Comparison of ENCODE assay signal across 8 cellular contexts in genomic region chr22:29837780-29838598, GRCh38. TPM values are rescaled to one million over a fixed set of nuclear protein-coding genes. Genes with fewer than 3 reads are reported as not detected.
DNase-seq lines count a peak whose midpoint lies in the region; TF ChIP-seq lines count a peak whose summit lies in the region.

Gene ASCC2 (minus strand): TSS chr22:29838274. CDS start chr22:29832325, 5,949 bp downstream.

- H2BK20ac ChIP-seq in H9 (ENCODE audit: low read depth, low read length, poor library complexity, severe bottlenecking) = no peak within 1 kb of the TSS

- no peaks in the 10 kb centered on the region for H3K27me3 ChIP-seq in H9 (ENCODE audit: insufficient read depth, low read length)
- H3K27me3 ChIP-seq in MG63 = no peaks in the 10 kb centered on the region

- H3K4me1 Mint-ChIP-seq in H9 (peaks cover 22 to 25% of the 10 kb centered on the region in 2 experiments), nephron (peaks cover 24% of the 10 kb centered on the region)
- H3K4me1 Mint-ChIP-seq in stimulated activated naive CD8-positive, alpha-beta T cell treated with anti-CD3 and anti-CD28 coated beads, Interleukin-15, Interleukin-2, amounts not matched to agents 100 ng/mL and 50 ng/mL, for 24 hours (ENCODE audit: low read depth) = peaks cover 35% of the 10 kb centered on the region

- H2BK15ac ChIP-seq in H9 (ENCODE audit: low read depth, low read length) = no peak within 1 kb of the TSS; the same call in 1 of the 2 replicates

- H3K27ac ChIP-seq in H9 (ENCODE audit: insufficient read length, low read depth, low read length) = no peak within 1 kb of the TSS

- no peak within 1 kb of the TSS for H3K56ac ChIP-seq in H9 (ENCODE audit: insufficient read length, low read depth, low read length)

- H3K4me1 ChIP-seq in H9 (ENCODE audit: insufficient read depth, low read length) = no peaks in the 10 kb centered on the region

- DNase-seq in ELR (ENCODE audit: low read depth) (peak; percentile 99), H9 (peak; percentile 99), MG63 (peak; percentile 98), SHP77 treated with DMSO at 0.1 percent for 48 hours (lab: John Stamatoyannopoulos, UW) (peak; percentile 96), activated gamma-delta T cell (lab: John Stamatoyannopoulos, UW) (peak; percentile 94), fibroblast of the aortic adventitia (ENCODE audit: low read depth) (peak; percentile 95)

- H3K27ac Mint-ChIP-seq in H9 (peak within 1 kb of the TSS; percentile 40 to 94 (median 90); a peak in 5 of 7 replicates), nephron (peak within 1 kb of the TSS; percentile 80 to 98 (median 93))
- H3K27ac Mint-ChIP-seq in stimulated activated naive CD8-positive, alpha-beta T cell treated with anti-CD3 and anti-CD28 coated beads, Interleukin-15, Interleukin-2, amounts not matched to agents 100 ng/mL and 50 ng/mL, for 24 hours = peak within 1 kb of the TSS; percentile 95

- H3K36me3 ChIP-seq in MG63 = peaks cover 11% of the 10 kb centered on the region; the same call in 1 of the 2 replicates

- TF ChIP-seq CTCF in H9 (conservative IDR thresholded peaks at IDR 0.05) = no peak
- no peak for TF ChIP-seq CTCF in fibroblast of the aortic adventitia (IDR thresholded peaks at IDR 0.05; ENCODE audit: insufficient read depth, low read length)
- TF ChIP-seq CTCF in nephron (IDR thresholded peaks at IDR 0.05; ENCODE audit: unreplicated experiment in 3 of 3) = no peak

- peak within 1 kb of the TSS; percentile 18 for H2AFZ ChIP-seq in H9 (ENCODE audit: low read length)

- H2BK120ac ChIP-seq in H9 (ENCODE audit: low read depth, low read length, poor library complexity, severe bottlenecking) = no peak within 1 kb of the TSS

- peak within 1 kb of the TSS; percentile 98 for H3K4me2 ChIP-seq in H9 (ENCODE audit: insufficient read depth, insufficient read length, low read length)

- no peak within 1 kb of the TSS for H3K18ac ChIP-seq in H9 (ENCODE audit: insufficient read length, low read depth, low read length)

- H3K79me2 ChIP-seq in H9 (ENCODE audit: insufficient read depth, low read length) = no peaks in the 10 kb centered on the region

- no peak within 1 kb of the TSS for H3K4ac ChIP-seq in H9 (ENCODE audit: low read depth, low read length)

- no peaks in the 10 kb centered on the region; a peak in 1 of 5 replicates for H3K9me3 Mint-ChIP-seq in H9
- H3K9me3 Mint-ChIP-seq in nephron = no peaks in the 10 kb centered on the region
- no peaks in the 10 kb centered on the region for H3K9me3 Mint-ChIP-seq in stimulated activated naive CD8-positive, alpha-beta T cell treated with anti-CD3 and anti-CD28 coated beads, Interleukin-15, Interleukin-2, amounts not matched to agents 100 ng/mL and 50 ng/mL, for 24 hours

- no peaks in the 10 kb centered on the region for H3K79me1 ChIP-seq in H9 (ENCODE audit: insufficient read depth, low read depth, low read length, poor library complexity, severe bottlenecking)

- H3K9ac ChIP-seq in H9 (ENCODE audit: extremely low read depth, insufficient read length, low read length) = peak within 1 kb of the TSS; percentile 25

- H4K5ac ChIP-seq in H9 (ENCODE audit: insufficient read length, low read depth, low read length) = no peak within 1 kb of the TSS

- H4K8ac ChIP-seq in H9 (replicated peaks; ENCODE audit: insufficient read length, low read depth, low read length) = no peak within 1 kb of the TSS

- H4K91ac ChIP-seq in H9 (ENCODE audit: insufficient read length, low read depth, low read length) = no peak within 1 kb of the TSS

- WGBS in H9 (ENCODE audit: extremely low coverage, insufficient read length, low lambda C conversion rate) = no CpG with 5 or more reads among the region's 53 CpGs

- H4K20me1 ChIP-seq in H9 (ENCODE audit: control insufficient read depth, insufficient read depth, insufficient read length) = no peaks in the 10 kb centered on the region

- H3K4me3 ChIP-seq in MG63 = peak within 1 kb of the TSS; percentile 79
- H3K4me3 ChIP-seq in fibroblast of the aortic adventitia (ENCODE audit: low read depth, low read length) = peak within 1 kb of the TSS; percentile 94

- no peak within 1 kb of the TSS for H2BK12ac ChIP-seq in H9 (ENCODE audit: insufficient read length, low read depth, low read length)

- no peak within 1 kb of the TSS for H3T11ph ChIP-seq in H9 (ENCODE audit: low read length)

- peaks cover 0 to 11% (median 4%) of the 10 kb centered on the region in 3 experiments; a peak in 4 of 7 replicates for H3K36me3 Mint-ChIP-seq in H9 (ENCODE audit: insufficient read depth in 1 of 3, low read depth in 3 of 3)
- H3K36me3 Mint-ChIP-seq in nephron (ENCODE audit: low read depth) = peaks cover 10% of the 10 kb centered on the region
- peaks cover 18% of the 10 kb centered on the region for H3K36me3 Mint-ChIP-seq in stimulated activated naive CD8-positive, alpha-beta T cell treated with anti-CD3 and anti-CD28 coated beads, Interleukin-15, Interleukin-2, amounts not matched to agents 100 ng/mL and 50 ng/mL, for 24 hours (ENCODE audit: low read depth)

- no peak within 1 kb of the TSS for H3K23ac ChIP-seq in H9 (ENCODE audit: insufficient read length, low read depth, low read length)

- no peak within 1 kb of the TSS for H2BK5ac ChIP-seq in H9 (ENCODE audit: insufficient read length, low read length)

- H3K4me3 Mint-ChIP-seq in H9 = peak within 1 kb of the TSS; percentile 86 to 93
- peak within 1 kb of the TSS; percentile 88 to 97 (median 89) for H3K4me3 Mint-ChIP-seq in nephron
- peak within 1 kb of the TSS; percentile 89 for H3K4me3 Mint-ChIP-seq in stimulated activated naive CD8-positive, alpha-beta T cell treated with anti-CD3 and anti-CD28 coated beads, Interleukin-15, Interleukin-2, amounts not matched to agents 100 ng/mL and 50 ng/mL, for 24 hours

- no peak within 1 kb of the TSS; the same call in 1 of the 2 replicates for H3K14ac ChIP-seq in H9 (ENCODE audit: insufficient read depth, low read length)

- H3K27me3 Mint-ChIP-seq in H9 (ENCODE audit: low read depth) (no peaks in the 10 kb centered on the region), nephron (ENCODE audit: low read depth) (peaks cover 3% of the 10 kb centered on the region)
- H3K27me3 Mint-ChIP-seq in stimulated activated naive CD8-positive, alpha-beta T cell treated with anti-CD3 and anti-CD28 coated beads, Interleukin-15, Interleukin-2, amounts not matched to agents 100 ng/mL and 50 ng/mL, for 24 hours = no peaks in the 10 kb centered on the region

- peaks cover 5% of the 10 kb centered on the region for H3K23me2 ChIP-seq in H9 (ENCODE audit: insufficient read length, low read depth, low read length, poor library complexity, severe bottlenecking)

- H3K9me3 ChIP-seq in H9 (ENCODE audit: control insufficient read depth, low read depth, low read length) (no peaks in the 10 kb centered on the region), MG63 (no peaks in the 10 kb centered on the region)

- no peak within 1 kb of the TSS for H2AK5ac ChIP-seq in H9 (ENCODE audit: insufficient read length, low read length)

RNA-seq across cellular contexts. Expression of gene ASCC2, which starts in this region (rescaled TPM):
- 46.5 and 48.2 TPM in 2 replicates for total RNA-seq in H9 (2021)
- 36.2 and 37.8 TPM in 2 replicates for total RNA-seq in MG63 (2014; rRNA removed; shearing (Covaris generic); ENCODE audit: low replicate concordance)
- total RNA-seq in fibroblast of the aortic adventitia (ENCODE audit: low replicate concordance) = 22.4 and 33.6 TPM in 2 replicates
